In genomic region chr11:95279921-95280861, GRCh38 we compare ENCODE assay signal across 10 cellular contexts. TPM values are rescaled to one million over a fixed set of nuclear protein-coding genes. Genes with fewer than 3 reads are reported as not detected.
DNase-seq lines count a peak whose midpoint lies in the region; ATAC-seq, FAIRE-seq and TF ChIP-seq lines count a peak whose summit lies in the region.
"Had no signal": no experiment of that assay in that cellular context is flagged by ENCODE, and none has a peak within 500 bp of the region (broad histone marks: within the 10 kb centered on the region; RNA-seq: fewer than 3 reads in every experiment).

No MANE protein-coding gene starts in this region.

- no peaks in the 10 kb centered on the region for H3K36me3 Mint-ChIP-seq in memory B cell
- H3K36me3 Mint-ChIP-seq in CD4-positive, alpha-beta T cell (ENCODE audit: low read depth) = no peaks in the 10 kb centered on the region

- H3K9me3 ChIP-seq in CD4-positive, alpha-beta T cell (ENCODE audit: control insufficient read depth, low read length) = no peaks in the 10 kb centered on the region
- H3K9me3 ChIP-seq in tibial nerve (no peaks in the 10 kb centered on the region), kidney (ENCODE audit: control insufficient read depth in 1 of 2, low read length in 2 of 2) (no peaks in the 10 kb centered on the region)

- DNase-seq in Daoy (ENCODE audit: low read depth) (peak; percentile 19), anterior cingulate cortex (lab: John Stamatoyannopoulos, UW) (peak in 47 of 58 donors; percentile 5 to 80 (median 45)), memory B cell (ENCODE audit: low spot score in 2 of 2) (no peak), NCI-H526 (lab: John Stamatoyannopoulos, UW) (no peak), tibial nerve (ENCODE audit: low spot score in 2 of 2) (no peak), kidney (no peak)
- no peak for DNase-seq in CD4-positive, alpha-beta T cell
- DNase-seq: effector CD4-positive, alpha-beta T cell; NCI-H2227 treated with DMSO at 0.1 percent for 48 hours had no signal

- H3K36me3 ChIP-seq in tibial nerve (no peaks in the 10 kb centered on the region), kidney (ENCODE audit: control insufficient read depth in 1 of 2, insufficient read depth in 2 of 2, low read length in 2 of 2) (no peaks in the 10 kb centered on the region)

- TF ChIP-seq CTCF in CD4-positive, alpha-beta T cell (IDR thresholded peaks at IDR 0.05) = no peak
- TF ChIP-seq CTCF in tibial nerve (IDR thresholded peaks at IDR 0.05) (no peak), kidney (IDR thresholded peaks at IDR 0.05; ENCODE audit: borderline replicate concordance, extremely low read depth, insufficient read depth) (no peak)

- H3K4me3 ChIP-seq in tibial nerve (no peak overlapping the region), kidney (ENCODE audit: low read length in 2 of 2) (no peak overlapping the region)

- no peak overlapping the region for H3K9ac ChIP-seq in kidney (ENCODE audit: low read length in 2 of 2)

- H3K9me3 Mint-ChIP-seq in memory B cell = no peaks in the 10 kb centered on the region
- no peaks in the 10 kb centered on the region for H3K9me3 Mint-ChIP-seq in CD4-positive, alpha-beta T cell

- POLR2A ChIA-PET in CD4-positive, alpha-beta T cell (lab: Charles Lee) = interaction anchor here (0.6 kb wide), 1 partner anchor 16 kb away, joined by 3 read pairs; no protein-coding TSS in a partner anchor

- H3K4me3 Mint-ChIP-seq in memory B cell = peak overlapping the region; percentile 78
- H3K4me3 Mint-ChIP-seq in CD4-positive, alpha-beta T cell = no peak overlapping the region

- WGBS in tibial nerve, 2 donors = 51 to 60% methylated on average over 6 of the region's 6 CpGs

- TF ChIP-seq POLR2A in tibial nerve (IDR thresholded peaks at IDR 0.05) = no peak

- peak overlapping the region; percentile 88 for H3K27ac Mint-ChIP-seq in memory B cell
- H3K27ac Mint-ChIP-seq in CD4-positive, alpha-beta T cell = no peak overlapping the region

- peak; percentile 65 for ATAC-seq in HG02884 (IDR thresholded peaks at IDR 0.05; ENCODE audit: unreplicated experiment)
- peak; percentile 98 for ATAC-seq in memory B cell (ENCODE audit: low read depth)
- ATAC-seq in CD4-positive, alpha-beta T cell (ENCODE audit: poor library complexity) = no peak

- intact Hi-C loops in CD4-positive, alpha-beta T cell (cut with DNase I, micrococcal nuclease) = no loop called here
- intact Hi-C loops in kidney (cut with DNase I) = no loop called here

- H3K27ac ChIP-seq in CD4-positive, alpha-beta T cell (ENCODE audit: low read depth, low read length) = no peak overlapping the region
- peak overlapping the region in 1 of 4 donors; percentile 21 for H3K27ac ChIP-seq in tibial nerve
- H3K27ac ChIP-seq in kidney (ENCODE audit: low read depth in 2 of 2, low read length in 2 of 2) = no peak overlapping the region

- no peaks in the 10 kb centered on the region for H3K27me3 ChIP-seq in CD4-positive, alpha-beta T cell (ENCODE audit: control insufficient read depth, insufficient read depth, low read length)
- no peaks in the 10 kb centered on the region for H3K27me3 ChIP-seq in tibial nerve

- peaks cover 27% of the 10 kb centered on the region for H3K4me1 Mint-ChIP-seq in memory B cell
- no peaks in the 10 kb centered on the region for H3K4me1 Mint-ChIP-seq in CD4-positive, alpha-beta T cell (ENCODE audit: low read depth)

- H3K27me3 Mint-ChIP-seq in memory B cell = no peaks in the 10 kb centered on the region
- no peaks in the 10 kb centered on the region for H3K27me3 Mint-ChIP-seq in CD4-positive, alpha-beta T cell

- TF ChIP-seq EP300 in tibial nerve (IDR thresholded peaks at IDR 0.05) = no peak

- CTCF ChIA-PET in CD4-positive, alpha-beta T cell (lab: Charles Lee) = no interaction called here

- peaks cover 0 to 15% (median 4%) of the 10 kb centered on the region in 4 donors for H3K4me1 ChIP-seq in tibial nerve
- no peaks in the 10 kb centered on the region for H3K4me1 ChIP-seq in kidney (ENCODE audit: control insufficient read depth in 1 of 2, insufficient read depth in 1 of 2, low read depth in 1 of 2, low read length in 2 of 2)

- no peak for FAIRE-seq in kidney (lab: Jason Lieb, UNC)

RNA-seq across cellular contexts. Expression of gene SESN3, which starts 49.2 kb away (rescaled TPM):
- total RNA-seq in Daoy (2014; rRNA removed; shearing (Covaris generic)) = 2.4 and 4.2 TPM in 2 replicates
- total RNA-seq in CD4-positive, alpha-beta T cell = 10 to 100 TPM; 63.9 to 69.1 TPM
- total RNA-seq in tibial nerve (100 to 1,000 TPM in 1 of 4 donors, 10 to 100 TPM in 3; 57.9 to 106 (median 71.8) TPM), kidney (50.1 TPM)
- polyA plus RNA-seq in kidney (ENCODE audit: insufficient read depth, low read depth, low replicate concordance) = 5.1 TPM

Comparison
In these comparisons a context has a peak if more than half of its experiments do, and no peak if none do; other contexts are left out.
1. DNase-seq: peak in Daoy (single experiment) and anterior cingulate cortex (47 of 58); none in memory B cell (0 of 2), NCI-H526 (0 of 2), CD4-positive, alpha-beta T cell (0 of 10), tibial nerve (0 of 2) and kidney (single experiment).